9 cellular contexts compared by ENCODE assay signal in the genomic region with DNA sequence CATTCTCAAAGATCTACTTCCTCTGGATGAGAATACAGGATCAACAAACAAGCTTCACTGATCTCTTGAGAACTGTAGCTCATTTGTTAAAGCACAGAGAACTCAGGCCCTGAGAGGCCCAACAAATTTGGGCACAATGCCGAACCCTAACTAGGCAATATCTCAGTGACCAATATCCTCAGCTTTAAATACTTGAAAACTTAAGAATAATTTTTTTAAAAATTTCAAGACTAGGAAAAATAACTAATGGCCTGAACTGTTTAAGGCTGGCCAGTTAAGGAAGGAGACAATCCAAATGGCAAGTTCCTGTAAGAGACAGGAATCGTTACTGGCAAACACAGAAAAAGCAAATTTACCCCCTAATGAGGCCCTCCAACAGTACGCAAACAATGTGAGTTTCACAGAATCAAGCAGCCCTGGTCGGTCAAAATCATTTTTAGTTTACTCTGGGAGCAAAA. TPM values are rescaled to one million over a fixed set of nuclear protein-coding genes. Genes with fewer than 3 reads are reported as not detected.
DNase-seq lines count a peak whose midpoint lies in the region; TF ChIP-seq lines count a peak whose summit lies in the region.
"Had no signal": no experiment of that assay in that cellular context is flagged by ENCODE, and none has a peak within 500 bp of the region (broad histone marks: within the 10 kb centered on the region; RNA-seq: fewer than 3 reads in every experiment).

No MANE protein-coding gene starts in this region.

- POLR2A ChIA-PET in GM10248 (lab: Yijun Ruan, JAX), result no interaction called here

- BruUV-seq in Calu3 (replicated peaks; lab: Mats Ljungman, UMichigan), result no TSS peak

- DNase-seq in Calu3, result no peak
- DNase-seq in WERI-Rb-1, result no peak
- DNase-seq in head of caudate nucleus, result peak in 32 of 42 donors; percentile 12 to 77 (median 44)
- no peak for DNase-seq in SKM-1 (lab: John Stamatoyannopoulos, UW; ENCODE audit: unreplicated experiment)
- no peak for DNase-seq in MG63
- no peak for DNase-seq in LoVo (ENCODE audit: low spot score)
- no peak for DNase-seq in GM10248 (ENCODE audit: extremely low spot score)
- DNase-seq: activated naive CD8-positive, alpha-beta T cell treated with anti-CD3 and anti-CD28 coated beads, Interleukin-2, amount 10 ng/mL, durations not matched to agents 7 days and 5 days had no signal

- H3K9me3 ChIP-seq in WERI-Rb-1 (ENCODE audit: severe bottlenecking), result no peaks in the 10 kb centered on the region
- H3K9me3 ChIP-seq in parathyroid adenoma (ENCODE audit: control insufficient read depth, low read length), result no peaks in the 10 kb centered on the region
- no peaks in the 10 kb centered on the region for H3K9me3 ChIP-seq in MG63

- H3K36me3 ChIP-seq in WERI-Rb-1 (no peaks in the 10 kb centered on the region; the same call in 1 of the 2 replicates), parathyroid adenoma (ENCODE audit: control insufficient read depth, insufficient read depth, low read length) (no peaks in the 10 kb centered on the region), MG63 (peaks cover 33% of the 10 kb centered on the region)

- no peaks in the 10 kb centered on the region for H3K9me3 Mint-ChIP-seq in Calu3 (ENCODE audit: low read depth, unreplicated experiment)
- H3K9me3 Mint-ChIP-seq: activated naive CD8-positive, alpha-beta T cell treated with anti-CD3 and anti-CD28 coated beads, Interleukin-2, amount 10 ng/mL, durations not matched to agents 7 days and 5 days had no signal

- TF ChIP-seq CTCF in Calu3 (IDR thresholded peaks at IDR 0.05; ENCODE audit: unreplicated experiment) (no peak), WERI-Rb-1 (IDR thresholded peaks at IDR 0.05; ENCODE audit: low read depth, low read length) (no peak), parathyroid adenoma (IDR thresholded peaks at IDR 0.05) (no peak), GM10248 (IDR thresholded peaks at IDR 0.05; ENCODE audit: control extremely low read depth, extremely low read depth, low read depth, missing control alignments) (no peak)

- peaks cover 19% of the 10 kb centered on the region for H3K4me1 Mint-ChIP-seq in Calu3 (ENCODE audit: low read depth, unreplicated experiment)

- no peak overlapping the region for H3K9ac ChIP-seq in parathyroid adenoma

- H3K4me3 ChIP-seq in WERI-Rb-1 (ENCODE audit: low read depth, low read length), result no peak overlapping the region
- H3K4me3 ChIP-seq in parathyroid adenoma (ENCODE audit: low read depth, low read length), result peak overlapping the region; percentile 41
- H3K4me3 ChIP-seq in MG63, result no peak overlapping the region

- H3K79me2 ChIP-seq in parathyroid adenoma, result peaks cover 24% of the 10 kb centered on the region

- peak overlapping the region; percentile 43 for H2AFZ ChIP-seq in parathyroid adenoma

- intact Hi-C loops in Calu3 (cut with micrococcal nuclease; ENCODE audit: unreplicated experiment), result no loop called here
- intact Hi-C loops in head of caudate nucleus (cut with DNase I), result no loop called here

- CTCF ChIA-PET in Calu3 (lab: Charles Lee), result interaction anchor here (0.6 to 3.3 kb wide), 6 partner anchors 10 to 91 kb away, joined by 3 to 13 read pairs (median 4); no protein-coding TSS in a partner anchor
- CTCF ChIA-PET in GM10248 (lab: Yijun Ruan, JAX), result interaction anchor here (1.2 kb wide), 2 partner anchors 11 to 236 kb away, joined by 3 to 4 read pairs; a partner anchor contains a TSS

- H3K36me3 Mint-ChIP-seq in Calu3 (ENCODE audit: insufficient read depth, unreplicated experiment), result peaks cover 14% of the 10 kb centered on the region

- H3K4me1 ChIP-seq in parathyroid adenoma, result peaks cover 16% of the 10 kb centered on the region

- H3K27ac Mint-ChIP-seq in Calu3 (ENCODE audit: unreplicated experiment), result peak overlapping the region; percentile 17
- H3K27ac Mint-ChIP-seq: activated naive CD8-positive, alpha-beta T cell treated with anti-CD3 and anti-CD28 coated beads, Interleukin-2, amount 10 ng/mL, durations not matched to agents 7 days and 5 days had no signal

- H3K27me3 ChIP-seq in WERI-Rb-1 (ENCODE audit: insufficient read depth, low read depth, severe bottlenecking), result no peaks in the 10 kb centered on the region
- H3K27me3 ChIP-seq in parathyroid adenoma (ENCODE audit: control insufficient read depth, insufficient read depth, low read length), result no peaks in the 10 kb centered on the region
- no peaks in the 10 kb centered on the region for H3K27me3 ChIP-seq in MG63

- H3K4me3 Mint-ChIP-seq in Calu3 (ENCODE audit: low read depth, unreplicated experiment), result peak overlapping the region; percentile 21
- H3K4me3 Mint-ChIP-seq: activated naive CD8-positive, alpha-beta T cell treated with anti-CD3 and anti-CD28 coated beads, Interleukin-2, amount 10 ng/mL, durations not matched to agents 7 days and 5 days had no signal

- H3K27ac ChIP-seq in WERI-Rb-1 (0 out of 2 replicates have a peak overlapping the region, but pooled peaks have one; percentile 10), parathyroid adenoma (peak overlapping the region; percentile 73)

- H3K27me3 Mint-ChIP-seq in Calu3 (ENCODE audit: unreplicated experiment), result no peaks in the 10 kb centered on the region
- H3K27me3 Mint-ChIP-seq: activated naive CD8-positive, alpha-beta T cell treated with anti-CD3 and anti-CD28 coated beads, Interleukin-2, amount 10 ng/mL, durations not matched to agents 7 days and 5 days had no signal

- peak overlapping the region; percentile 70 for H3K4me2 ChIP-seq in parathyroid adenoma (ENCODE audit: low read length)

RNA-seq across cellular contexts. Expression of a gene that starts 39.7 kb away (rescaled TPM):
- 70.0 and 75.8 TPM in 2 replicates for total RNA-seq in Calu3 (2022)
- total RNA-seq in MG63 (2014; rRNA removed; shearing (Covaris generic); ENCODE audit: low replicate concordance), result 9.9 and 23.5 TPM in 2 replicates

Comparison
In these comparisons a context has a peak if more than half of its experiments do, and no peak if none do; other contexts are left out.
1. DNase-seq: peak in head of caudate nucleus (32 of 42); none in Calu3 (single experiment), WERI-Rb-1 (single experiment), SKM-1 (single experiment), MG63 (single experiment), LoVo (single experiment) and GM10248 (single experiment).